In genomic region chr13:54248306-54248705, GRCh38 we compare ENCODE assay signal across 33 cellular contexts.
"Had no signal": no experiment of that assay in that cellular context is flagged by ENCODE, and none has a peak within 500 bp of the region (broad histone marks: within the 10 kb centered on the region; RNA-seq: fewer than 3 reads in every experiment).

No MANE protein-coding gene starts in this region.

- FAIRE-seq: astrocyte, bronchial epithelial cell had no signal

- H3K27me3 ChIP-seq: adrenal gland, ascending aorta, body of pancreas, brain microvascular endothelial cell, breast epithelium, cardiac muscle cell had no signal

- ATAC-seq: activated naive CD4-positive, alpha-beta T cell treated with anti-CD3 and anti-CD28 coated beads, Interleukin-2, amount 50 U/mL, for 72 hours; activated naive CD8-positive, alpha-beta T cell treated with anti-CD3 and anti-CD28 coated beads, Interleukin-2, amount 50 U/mL, for 24 hours; activated T-cell treated with anti-CD3 and anti-CD28 coated beads, Interleukin-2, amount 50 U/mL, for 4 hours; activated T-cell treated with anti-CD3 and anti-CD28 coated beads, Interleukin-2, amount 50 U/mL, for 72 hours; activated T-helper 17 cell treated with anti-CD3 and anti-CD28 coated beads, Interleukin-2, amount 50 U/mL, for 72 hours; body of pancreas had no signal

- H3K4me3 ChIP-seq: adrenal gland, ascending aorta, body of pancreas, breast epithelium, cardiac muscle cell had no signal

- H3K27ac ChIP-seq: adrenal gland, ascending aorta, body of pancreas, brain microvascular endothelial cell, breast epithelium, cardiac muscle cell had no signal

- H3K4me1 ChIP-seq: adrenal gland, ascending aorta, body of pancreas, breast epithelium had no signal

- DNase-seq: activated effector memory CD4-positive, alpha-beta T cell treated with anti-CD3 and anti-CD28 coated beads, Interleukin-2, amount 50 U/mL, for 16 hours; activated effector memory CD4-positive, alpha-beta T cell treated with Interleukin-2 at 50 U/mL for 16 hours; activated gamma-delta T cell; activated gamma-delta T cell treated with Interleukin-2 at 50 U/mL for 16 hours; activated naive CD4-positive, alpha-beta T cell; activated naive CD4-positive, alpha-beta T cell treated with anti-CD3 and anti-CD28 coated beads for 36 hours; activated naive CD4-positive, alpha-beta T cell treated with anti-CD3 and anti-CD28 coated beads, Interleukin-2, amount 10 ng/mL, durations not matched to agents 7 days and 5 days; activated naive CD4-positive, alpha-beta T cell treated with anti-CD3 and anti-CD28 coated beads, Interleukin-2, amount 50 U/mL, for 16 hours; activated naive CD4-positive, alpha-beta T cell treated with Interleukin-2 at 50 U/mL for 16 hours; activated naive CD8-positive, alpha-beta T cell treated with anti-CD3 and anti-CD28 coated beads for 36 hours; activated naive CD8-positive, alpha-beta T cell treated with anti-CD3 and anti-CD28 coated beads, Interleukin-2, amount 10 ng/mL, durations not matched to agents 7 days and 5 days; activated naive CD8-positive, alpha-beta T cell treated with anti-CD3 and anti-CD28 coated beads, Interleukin-2, amount 50 U/mL, for 24 hours; activated T-cell treated with anti-CD3 and anti-CD28 coated beads, Interleukin-2, amount 50 U/mL, for 24 hours; activated T-cell treated with anti-CD3 and anti-CD28 coated beads, Interleukin-2, amount 50 U/mL, for 4 hours; activated T-cell treated with anti-CD3 and anti-CD28 coated beads, Interleukin-2, amount 50 U/mL, for 48 hours; activated T-cell treated with anti-CD3 and anti-CD28 coated beads, Interleukin-2, amount 50 U/mL, for 72 hours; adrenal gland; amniotic stem cell; amygdala; anterior cingulate cortex; aorta; body of pancreas; brain microvascular endothelial cell; caudate nucleus; central memory CD4-positive, alpha-beta T cell; cerebellar nuclear complex had no signal

- H3K36me3 ChIP-seq: adrenal gland, ascending aorta, brain microvascular endothelial cell, breast epithelium, cardiac muscle cell had no signal

- H3K9me3 ChIP-seq: adrenal gland, ascending aorta, body of pancreas had no signal
